Comparison of ENCODE assay signal across 1 cellular context in genomic region chr11:63573881-63574855, GRCh38.
TF ChIP-seq lines count a peak whose summit lies in the region.

No MANE protein-coding gene starts in this region.

TF ChIP-seq in K562, 482 proteins besides CTCF, POLR2A, EP300 and RAD21 (continued from another document):
- TF ChIP-seq, protein P1, sequence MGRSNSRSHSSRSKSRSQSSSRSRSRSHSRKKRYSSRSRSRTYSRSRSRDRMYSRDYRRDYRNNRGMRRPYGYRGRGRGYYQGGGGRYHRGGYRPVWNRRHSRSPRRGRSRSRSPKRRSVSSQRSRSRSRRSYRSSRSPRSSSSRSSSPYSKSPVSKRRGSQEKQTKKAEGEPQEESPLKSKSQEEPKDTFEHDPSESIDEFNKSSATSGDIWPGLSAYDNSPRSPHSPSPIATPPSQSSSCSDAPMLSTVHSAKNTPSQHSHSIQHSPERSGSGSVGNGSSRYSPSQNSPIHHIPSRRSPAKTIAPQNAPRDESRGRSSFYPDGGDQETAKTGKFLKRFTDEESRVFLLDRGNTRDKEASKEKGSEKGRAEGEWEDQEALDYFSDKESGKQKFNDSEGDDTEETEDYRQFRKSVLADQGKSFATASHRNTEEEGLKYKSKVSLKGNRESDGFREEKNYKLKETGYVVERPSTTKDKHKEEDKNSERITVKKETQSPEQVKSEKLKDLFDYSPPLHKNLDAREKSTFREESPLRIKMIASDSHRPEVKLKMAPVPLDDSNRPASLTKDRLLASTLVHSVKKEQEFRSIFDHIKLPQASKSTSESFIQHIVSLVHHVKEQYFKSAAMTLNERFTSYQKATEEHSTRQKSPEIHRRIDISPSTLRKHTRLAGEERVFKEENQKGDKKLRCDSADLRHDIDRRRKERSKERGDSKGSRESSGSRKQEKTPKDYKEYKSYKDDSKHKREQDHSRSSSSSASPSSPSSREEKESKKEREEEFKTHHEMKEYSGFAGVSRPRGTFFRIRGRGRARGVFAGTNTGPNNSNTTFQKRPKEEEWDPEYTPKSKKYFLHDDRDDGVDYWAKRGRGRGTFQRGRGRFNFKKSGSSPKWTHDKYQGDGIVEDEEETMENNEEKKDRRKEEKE (IDR thresholded peaks at IDR 0.05; ENCODE audit: borderline replicate concordance in 1 of 2, control insufficient read depth in 1 of 2, low read depth in 2 of 2, low read length in 1 of 2): no peak
- TF ChIP-seq ZNF668 (CRISPR knock-in tag; IDR thresholded peaks at IDR 0.05): no peak
- peak; percentile 67 to 86 for TF ChIP-seq MNT (conservative IDR thresholded peaks at IDR 0.05)
- TF ChIP-seq, protein P2, sequence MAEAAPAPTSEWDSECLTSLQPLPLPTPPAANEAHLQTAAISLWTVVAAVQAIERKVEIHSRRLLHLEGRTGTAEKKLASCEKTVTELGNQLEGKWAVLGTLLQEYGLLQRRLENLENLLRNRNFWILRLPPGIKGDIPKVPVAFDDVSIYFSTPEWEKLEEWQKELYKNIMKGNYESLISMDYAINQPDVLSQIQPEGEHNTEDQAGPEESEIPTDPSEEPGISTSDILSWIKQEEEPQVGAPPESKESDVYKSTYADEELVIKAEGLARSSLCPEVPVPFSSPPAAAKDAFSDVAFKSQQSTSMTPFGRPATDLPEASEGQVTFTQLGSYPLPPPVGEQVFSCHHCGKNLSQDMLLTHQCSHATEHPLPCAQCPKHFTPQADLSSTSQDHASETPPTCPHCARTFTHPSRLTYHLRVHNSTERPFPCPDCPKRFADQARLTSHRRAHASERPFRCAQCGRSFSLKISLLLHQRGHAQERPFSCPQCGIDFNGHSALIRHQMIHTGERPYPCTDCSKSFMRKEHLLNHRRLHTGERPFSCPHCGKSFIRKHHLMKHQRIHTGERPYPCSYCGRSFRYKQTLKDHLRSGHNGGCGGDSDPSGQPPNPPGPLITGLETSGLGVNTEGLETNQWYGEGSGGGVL (CRISPR knock-in tag; IDR thresholded peaks at IDR 0.05): no peak
- TF ChIP-seq, protein P3, sequence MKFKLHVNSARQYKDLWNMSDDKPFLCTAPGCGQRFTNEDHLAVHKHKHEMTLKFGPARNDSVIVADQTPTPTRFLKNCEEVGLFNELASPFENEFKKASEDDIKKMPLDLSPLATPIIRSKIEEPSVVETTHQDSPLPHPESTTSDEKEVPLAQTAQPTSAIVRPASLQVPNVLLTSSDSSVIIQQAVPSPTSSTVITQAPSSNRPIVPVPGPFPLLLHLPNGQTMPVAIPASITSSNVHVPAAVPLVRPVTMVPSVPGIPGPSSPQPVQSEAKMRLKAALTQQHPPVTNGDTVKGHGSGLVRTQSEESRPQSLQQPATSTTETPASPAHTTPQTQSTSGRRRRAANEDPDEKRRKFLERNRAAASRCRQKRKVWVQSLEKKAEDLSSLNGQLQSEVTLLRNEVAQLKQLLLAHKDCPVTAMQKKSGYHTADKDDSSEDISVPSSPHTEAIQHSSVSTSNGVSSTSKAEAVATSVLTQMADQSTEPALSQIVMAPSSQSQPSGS (CRISPR knock-in tag; IDR thresholded peaks at IDR 0.05): no peak
- TF ChIP-seq SRF (CRISPR knock-in tag; IDR thresholded peaks at IDR 0.05): no peak
- peak; percentile 65 to 78 for TF ChIP-seq AFF1 (IDR thresholded peaks at IDR 0.05; ENCODE audit: low read depth in 1 of 2, partially characterized antibody in 2 of 2)
- TF ChIP-seq HDGF (IDR thresholded peaks at IDR 0.05): 0 out of 2 replicates have a peak, but pooled peaks have one; percentile 57
